In genomic region chr9:91814681-91815212, GRCh38 we compare ENCODE assay signal across 30 cellular contexts.
DNase-seq lines count a peak whose midpoint lies in the region; ATAC-seq and TF ChIP-seq lines count a peak whose summit lies in the region.
"Had no signal": no experiment of that assay in that cellular context is flagged by ENCODE, and none has a peak within 500 bp of the region (broad histone marks: within the 10 kb centered on the region; RNA-seq: fewer than 3 reads in every experiment).

No MANE protein-coding gene starts in this region.

- peak overlapping the region; percentile 25 for H3K27ac Mint-ChIP-seq in dendritic cell treated with granulocyte-macrophage colony-stimulating factor and Interleukin-4, amounts not matched to agents 40 ng/mL and 50 ng/mL, for 4 days
- peak overlapping the region; percentile 86 for H3K27ac Mint-ChIP-seq in mesothelial cell of epicardium
- no peak overlapping the region for H3K27ac Mint-ChIP-seq in activated naive CD4-positive, alpha-beta T cell treated with anti-CD3 and anti-CD28 coated beads for 36 hours
- H3K27ac Mint-ChIP-seq in activated CD4-positive, alpha-beta T cell treated with anti-CD3 and anti-CD28 coated beads for 36 hours, result no peak overlapping the region
- H3K27ac Mint-ChIP-seq: activated CD4-positive, alpha-beta memory T cell treated with anti-CD3 and anti-CD28 coated beads for 36 hours; activated T-helper 1 cell treated with anti-CD3 and anti-CD28 coated beads, Interleukin-12 subunit alpha, Interleukin-12 subunit beta, Interleukin-2, Interleukin-4 antibody, amounts not matched to agents 30 ng/mL and 10 ng/mL and 1 ng/mL, durations not matched to agents 14 hours and 24 hours and 36 hours; immature natural killer cell; stimulated activated effector memory CD8-positive, alpha-beta T cell treated with anti-CD3 and anti-CD28 coated beads, Interleukin-12 subunit alpha, Interleukin-12 subunit beta, amount 100 ng/mL, for 72 hours; T-helper 17 cell had no signal

- no peaks in the 10 kb centered on the region for H3K27me3 ChIP-seq in PC-3 (ENCODE audit: low read length)
- no peaks in the 10 kb centered on the region for H3K27me3 ChIP-seq in sigmoid colon
- H3K27me3 ChIP-seq: body of pancreas, neutrophil had no signal

- H3K4me2 ChIP-seq in PC-3 (ENCODE audit: low read length), result no peak overlapping the region

- POLR2A ChIA-PET in PC-3 (lab: Charles Lee; ENCODE audit: unreplicated experiment), result no interaction called here
- POLR2A ChIA-PET in activated CD4-positive, alpha-beta T cell treated with anti-CD3 and anti-CD28 coated beads for 36 hours (lab: Charles Lee), result no interaction called here

- TF ChIP-seq EP300 in sigmoid colon (IDR thresholded peaks at IDR 0.05), result no peak

- H3K4me1 ChIP-seq in PC-3 (ENCODE audit: insufficient read depth, low read length) (no peaks in the 10 kb centered on the region), sigmoid colon (peaks cover 0 to 89% (median 79%) of the 10 kb centered on the region in 4 donors)

- H3K9me3 Mint-ChIP-seq in dendritic cell treated with granulocyte-macrophage colony-stimulating factor and Interleukin-4, amounts not matched to agents 40 ng/mL and 50 ng/mL, for 4 days, result no peaks in the 10 kb centered on the region
- H3K9me3 Mint-ChIP-seq in mesothelial cell of epicardium, result no peaks in the 10 kb centered on the region
- H3K9me3 Mint-ChIP-seq in activated naive CD4-positive, alpha-beta T cell treated with anti-CD3 and anti-CD28 coated beads for 36 hours, result no peaks in the 10 kb centered on the region
- no peaks in the 10 kb centered on the region for H3K9me3 Mint-ChIP-seq in activated CD4-positive, alpha-beta T cell treated with anti-CD3 and anti-CD28 coated beads for 36 hours (ENCODE audit: low read depth)
- H3K9me3 Mint-ChIP-seq: activated CD4-positive, alpha-beta memory T cell treated with anti-CD3 and anti-CD28 coated beads for 36 hours; activated T-helper 1 cell treated with anti-CD3 and anti-CD28 coated beads, Interleukin-12 subunit alpha, Interleukin-12 subunit beta, Interleukin-2, Interleukin-4 antibody, amounts not matched to agents 30 ng/mL and 10 ng/mL and 1 ng/mL, durations not matched to agents 14 hours and 24 hours and 36 hours; immature natural killer cell; stimulated activated effector memory CD8-positive, alpha-beta T cell treated with anti-CD3 and anti-CD28 coated beads, Interleukin-12 subunit alpha, Interleukin-12 subunit beta, amount 100 ng/mL, for 72 hours had no signal

- intact Hi-C loops in PC-3 (cut with micrococcal nuclease), result no loop called here
- intact Hi-C loops in dendritic cell treated with granulocyte-macrophage colony-stimulating factor and Interleukin-4, amounts not matched to agents 40 ng/mL and 50 ng/mL, for 4 days (cut with micrococcal nuclease), result no loop called here
- intact Hi-C loops in sigmoid colon (cut with DNase I), result no loop called here
- intact Hi-C loops in activated naive CD4-positive, alpha-beta T cell treated with anti-CD3 and anti-CD28 coated beads for 36 hours (cut with micrococcal nuclease), result no loop called here
- intact Hi-C loops in activated CD4-positive, alpha-beta T cell treated with anti-CD3 and anti-CD28 coated beads for 36 hours (cut with DNase I, micrococcal nuclease), result no loop called here

- no peaks in the 10 kb centered on the region for H3K36me3 Mint-ChIP-seq in dendritic cell treated with granulocyte-macrophage colony-stimulating factor and Interleukin-4, amounts not matched to agents 40 ng/mL and 50 ng/mL, for 4 days (ENCODE audit: low read depth)
- H3K36me3 Mint-ChIP-seq in mesothelial cell of epicardium, result no peaks in the 10 kb centered on the region
- no peaks in the 10 kb centered on the region for H3K36me3 Mint-ChIP-seq in activated naive CD4-positive, alpha-beta T cell treated with anti-CD3 and anti-CD28 coated beads for 36 hours (ENCODE audit: low read depth)
- H3K36me3 Mint-ChIP-seq in activated CD4-positive, alpha-beta T cell treated with anti-CD3 and anti-CD28 coated beads for 36 hours (ENCODE audit: low read depth), result no peaks in the 10 kb centered on the region
- H3K36me3 Mint-ChIP-seq: activated CD4-positive, alpha-beta memory T cell treated with anti-CD3 and anti-CD28 coated beads for 36 hours; immature natural killer cell; stimulated activated effector memory CD8-positive, alpha-beta T cell treated with anti-CD3 and anti-CD28 coated beads, Interleukin-12 subunit alpha, Interleukin-12 subunit beta, amount 100 ng/mL, for 72 hours had no signal

- ATAC-seq in PC-3, result no peak
- no peak for ATAC-seq in GM21619 (IDR thresholded peaks at IDR 0.05; ENCODE audit: unreplicated experiment)
- ATAC-seq in activated CD4-positive, alpha-beta T cell treated with anti-CD3 and anti-CD28 coated beads for 36 hours, result no peak
- ATAC-seq: activated CD4-positive, CD25-positive, alpha-beta regulatory T cell treated with anti-CD3 and anti-CD28 coated beads, Interleukin-2, amount 50 U/mL, for 24 hours; body of pancreas; SK-N-SH treated with all-trans-retinoic acid at 6 μM for 48 hours; stimulated activated effector memory CD8-positive, alpha-beta T cell treated with anti-CD3 and anti-CD28 coated beads, Interleukin-12 subunit alpha, Interleukin-12 subunit beta, amount 100 ng/mL, for 72 hours; T-helper 17 cell had no signal

- no peak for TF ChIP-seq POLR2A in sigmoid colon (IDR thresholded peaks at IDR 0.05)

- no peaks in the 10 kb centered on the region for H4K20me1 ChIP-seq in PC-3 (ENCODE audit: low read length)

- no peak overlapping the region for H2AFZ ChIP-seq in PC-3 (ENCODE audit: low read length)
- H2AFZ ChIP-seq: GM23248 had no signal

- peaks cover 5% of the 10 kb centered on the region for H3K4me1 Mint-ChIP-seq in dendritic cell treated with granulocyte-macrophage colony-stimulating factor and Interleukin-4, amounts not matched to agents 40 ng/mL and 50 ng/mL, for 4 days (ENCODE audit: low read depth)
- peaks cover 63% of the 10 kb centered on the region for H3K4me1 Mint-ChIP-seq in mesothelial cell of epicardium
- H3K4me1 Mint-ChIP-seq in activated naive CD4-positive, alpha-beta T cell treated with anti-CD3 and anti-CD28 coated beads for 36 hours (ENCODE audit: low read depth), result no peaks in the 10 kb centered on the region
- no peaks in the 10 kb centered on the region for H3K4me1 Mint-ChIP-seq in activated CD4-positive, alpha-beta T cell treated with anti-CD3 and anti-CD28 coated beads for 36 hours
- H3K4me1 Mint-ChIP-seq: immature natural killer cell had no signal

- 65 to 79% methylated on average over 8 of the region's 8 CpGs for WGBS in sigmoid colon, 2 donors

- H3F3A ChIP-seq in PC-3 (ENCODE audit: low read length, unreplicated experiment), result no peaks in the 10 kb centered on the region

- H3K27me3 Mint-ChIP-seq in dendritic cell treated with granulocyte-macrophage colony-stimulating factor and Interleukin-4, amounts not matched to agents 40 ng/mL and 50 ng/mL, for 4 days, result no peaks in the 10 kb centered on the region
- H3K27me3 Mint-ChIP-seq in mesothelial cell of epicardium (ENCODE audit: low read depth), result no peaks in the 10 kb centered on the region
- H3K27me3 Mint-ChIP-seq in activated naive CD4-positive, alpha-beta T cell treated with anti-CD3 and anti-CD28 coated beads for 36 hours (ENCODE audit: low read depth), result no peaks in the 10 kb centered on the region
- no peaks in the 10 kb centered on the region for H3K27me3 Mint-ChIP-seq in activated CD4-positive, alpha-beta T cell treated with anti-CD3 and anti-CD28 coated beads for 36 hours
- H3K27me3 Mint-ChIP-seq: activated CD4-positive, alpha-beta memory T cell treated with anti-CD3 and anti-CD28 coated beads for 36 hours; T-helper 17 cell had no signal

- H3K4me3 ChIP-seq in PC-3 (ENCODE audit: low read length) (no peak overlapping the region), sigmoid colon (no peak overlapping the region)
- H3K4me3 ChIP-seq: body of pancreas, GM23248 had no signal

- DNase-seq in PC-3, result peak; percentile 6
- no peak for DNase-seq in mesothelial cell of epicardium (ENCODE audit: low spot score in 2 of 2, unreplicated experiment in 2 of 2)
- peak; percentile 52 for DNase-seq in sigmoid colon
- DNase-seq in activated naive CD4-positive, alpha-beta T cell treated with anti-CD3 and anti-CD28 coated beads for 36 hours, result no peak
- DNase-seq in activated CD4-positive, alpha-beta T cell treated with anti-CD3 and anti-CD28 coated beads for 36 hours, result no peak
- DNase-seq: activated CD4-positive, alpha-beta memory T cell treated with anti-CD3 and anti-CD28 coated beads for 36 hours; activated CD8-positive, alpha-beta memory T cell treated with anti-CD3 and anti-CD28 coated beads, Interleukin-2, amount 50 U/mL, for 4 hours; activated naive CD4-positive, alpha-beta T cell treated with Interleukin-2 at 50 U/mL for 16 hours; body of pancreas; C1 segment of cervical spinal cord; cerebellar nuclear complex; COR-L47; GM23248; hypothalamus; immature natural killer cell; left colon; mammary epithelial cell; NCI-H1436 treated with DMSO at 0.1 percent for 48 hours; NCI-H2107; NCI-H524; OCI-M1; T-helper 17 cell; trophoblast cell had no signal

- H3K27ac ChIP-seq in PC-3 (ENCODE audit: low read length), result no peak overlapping the region
- H3K27ac ChIP-seq in sigmoid colon, result peak overlapping the region; percentile 58 to 85 (median 80)
- H3K27ac ChIP-seq: body of pancreas, GM23248, neutrophil had no signal

- H3K9me3 ChIP-seq in PC-3 (ENCODE audit: low read length), result no peaks in the 10 kb centered on the region
- H3K9me3 ChIP-seq in sigmoid colon, result no peaks in the 10 kb centered on the region
- H3K9me3 ChIP-seq: body of pancreas, neutrophil had no signal

- no TSS peak for BruUV-seq in PC-3 (replicated peaks; lab: Mats Ljungman, UMichigan)

- H3K36me3 ChIP-seq in PC-3 (ENCODE audit: low read depth, low read length) (no peaks in the 10 kb centered on the region), sigmoid colon (no peaks in the 10 kb centered on the region)
- H3K36me3 ChIP-seq: neutrophil had no signal

- H3K9ac ChIP-seq in PC-3 (ENCODE audit: low read length), result no peak overlapping the region
- H3K9ac ChIP-seq: GM23248 had no signal

- no peaks in the 10 kb centered on the region for H3K79me2 ChIP-seq in PC-3 (ENCODE audit: low read length)

- CTCF ChIA-PET in PC-3 (lab: Charles Lee), result no interaction called here
- CTCF ChIA-PET in activated naive CD4-positive, alpha-beta T cell treated with anti-CD3 and anti-CD28 coated beads for 36 hours (lab: Charles Lee), result no interaction called here
- CTCF ChIA-PET in activated CD4-positive, alpha-beta T cell treated with anti-CD3 and anti-CD28 coated beads for 36 hours (lab: Charles Lee), result no interaction called here

- H3K9me2 ChIP-seq in PC-3 (replicated peaks; ENCODE audit: low read length), result no peaks in the 10 kb centered on the region

- no peak for TF ChIP-seq CTCF in PC-3 (conservative IDR thresholded peaks at IDR 0.05; ENCODE audit: low read depth, low read length)
- TF ChIP-seq CTCF in mesothelial cell of epicardium (IDR thresholded peaks at IDR 0.05; ENCODE audit: unreplicated experiment), result no peak
- no peak for TF ChIP-seq CTCF in sigmoid colon (IDR thresholded peaks at IDR 0.05)

- H3K4me3 Mint-ChIP-seq in dendritic cell treated with granulocyte-macrophage colony-stimulating factor and Interleukin-4, amounts not matched to agents 40 ng/mL and 50 ng/mL, for 4 days, result no peak overlapping the region
- no peak overlapping the region for H3K4me3 Mint-ChIP-seq in mesothelial cell of epicardium
- H3K4me3 Mint-ChIP-seq in activated naive CD4-positive, alpha-beta T cell treated with anti-CD3 and anti-CD28 coated beads for 36 hours, result no peak overlapping the region
- no peak overlapping the region for H3K4me3 Mint-ChIP-seq in activated CD4-positive, alpha-beta T cell treated with anti-CD3 and anti-CD28 coated beads for 36 hours
- H3K4me3 Mint-ChIP-seq: activated CD4-positive, alpha-beta memory T cell treated with anti-CD3 and anti-CD28 coated beads for 36 hours; activated T-helper 1 cell treated with anti-CD3 and anti-CD28 coated beads, Interleukin-12 subunit alpha, Interleukin-12 subunit beta, Interleukin-2, Interleukin-4 antibody, amounts not matched to agents 30 ng/mL and 10 ng/mL and 1 ng/mL, durations not matched to agents 14 hours and 24 hours and 36 hours; immature natural killer cell; stimulated activated effector memory CD8-positive, alpha-beta T cell treated with anti-CD3 and anti-CD28 coated beads, Interleukin-12 subunit alpha, Interleukin-12 subunit beta, amount 100 ng/mL, for 72 hours; T-helper 17 cell had no signal

Comparison
In these comparisons a context has a peak if more than half of its experiments do, and no peak if none do; other contexts are left out.
1. DNase-seq: peak in PC-3 (single experiment) and sigmoid colon (single experiment); none in mesothelial cell of epicardium (0 of 2), activated naive CD4-positive, alpha-beta T cell treated with anti-CD3 and anti-CD28 coated beads for 36 hours (single experiment) and activated CD4-positive, alpha-beta T cell treated with anti-CD3 and anti-CD28 coated beads for 36 hours (single experiment).
2. H3K27ac Mint-ChIP-seq: peak in dendritic cell treated with granulocyte-macrophage colony-stimulating factor and Interleukin-4, amounts not matched to agents 40 ng/mL and 50 ng/mL, for 4 days (single experiment) and mesothelial cell of epicardium (single experiment); none in activated naive CD4-positive, alpha-beta T cell treated with anti-CD3 and anti-CD28 coated beads for 36 hours (single experiment) and activated CD4-positive, alpha-beta T cell treated with anti-CD3 and anti-CD28 coated beads for 36 hours (single experiment).